ENCODE assay signal across 8 cellular contexts in the genomic region with DNA sequence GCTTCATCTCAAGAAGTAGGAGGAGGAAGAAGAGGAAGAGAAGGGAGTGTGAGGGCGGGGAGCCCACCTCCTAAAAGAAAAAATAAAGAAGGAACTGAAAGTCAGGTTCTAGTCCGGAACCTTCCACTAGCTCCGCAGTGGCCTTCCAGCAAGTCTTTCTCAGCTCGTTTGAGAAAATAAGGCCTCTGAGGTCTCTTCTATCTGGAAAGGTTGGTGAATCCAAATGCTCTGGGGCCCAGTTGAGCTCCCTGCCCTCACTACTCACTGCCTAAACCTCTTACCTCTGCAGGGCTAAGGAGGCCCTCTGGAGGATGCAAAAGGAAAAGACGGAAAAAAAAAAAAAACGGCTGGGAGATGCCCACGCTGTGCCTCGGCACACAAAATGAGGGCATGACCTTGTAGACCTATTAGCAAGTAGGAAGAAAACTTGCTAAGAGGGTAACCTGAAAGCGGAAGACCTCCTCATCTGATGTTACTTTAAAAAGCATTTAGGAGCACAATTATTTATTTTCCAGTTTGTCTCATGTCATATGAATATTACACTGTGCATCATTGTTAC. TPM values are rescaled to one million over a fixed set of nuclear protein-coding genes. Genes with fewer than 3 reads are reported as not detected.
DNase-seq lines count a peak whose midpoint lies in the region; TF ChIP-seq lines count a peak whose summit lies in the region.

No MANE protein-coding gene starts in this region.

- H3K4me3 Mint-ChIP-seq in CD14-positive monocyte: peak overlapping the region; percentile 71 to 88
- H3K4me3 Mint-ChIP-seq in chondrocyte (ENCODE audit: unreplicated experiment): no peak overlapping the region

- H3K27me3 Mint-ChIP-seq in CD14-positive monocyte (ENCODE audit: low read depth in 3 of 3) (peaks cover 0 to 5% (median 2%) of the 10 kb centered on the region in 3 donors), chondrocyte (ENCODE audit: low read depth) (no peaks in the 10 kb centered on the region)

- DNase-seq in CD14-positive monocyte (ENCODE audit: low spot score) (no peak), GM20000 (ENCODE audit: low spot score) (peak; percentile 46), NCI-H1092 treated with DMSO at 0.1 percent for 48 hours (lab: John Stamatoyannopoulos, UW) (peak; percentile 23), UCSD-AML1 (lab: John Stamatoyannopoulos, UW; ENCODE audit: unreplicated experiment) (peak; percentile 32), chondrocyte (ENCODE audit: low spot score) (no peak), medulla oblongata (ENCODE audit: extremely low spot score) (peak; percentile 78), superior temporal gyrus (ENCODE audit: extremely low spot score) (peak; percentile 79), NCI-H187 treated with DMSO at 0.1 percent for 48 hours (lab: John Stamatoyannopoulos, UW) (no peak)

- intact Hi-C loops in CD14-positive monocyte (cut with micrococcal nuclease): no loop called here

- no peaks in the 10 kb centered on the region for H3K36me3 Mint-ChIP-seq in CD14-positive monocyte
- H3K36me3 Mint-ChIP-seq in chondrocyte (ENCODE audit: low read depth): peaks cover 54% of the 10 kb centered on the region

- H3K9me3 Mint-ChIP-seq in CD14-positive monocyte (peaks cover 0 to 4% (median 3%) of the 10 kb centered on the region in 7 donors), chondrocyte (ENCODE audit: low read depth) (peaks cover 4% of the 10 kb centered on the region)

- H3K27ac Mint-ChIP-seq in CD14-positive monocyte (peak overlapping the region in 6 of 7 donors; percentile 47 to 91 (median 69)), chondrocyte (ENCODE audit: unreplicated experiment) (peak overlapping the region; percentile 68)

- H3K4me1 Mint-ChIP-seq in CD14-positive monocyte (peaks cover 24% of the 10 kb centered on the region), chondrocyte (ENCODE audit: low read depth) (peaks cover 61% of the 10 kb centered on the region)

- peak; percentile 36 for TF ChIP-seq CTCF in CD14-positive monocyte (IDR thresholded peaks at IDR 0.05)
- no peak for TF ChIP-seq CTCF in GM20000 (IDR thresholded peaks at IDR 0.05; ENCODE audit: extremely low read depth, missing control alignments)
- peak; percentile 77 for TF ChIP-seq CTCF in chondrocyte (IDR thresholded peaks at IDR 0.05)

RNA-seq across cellular contexts. Expression of gene FBLN5, which starts 35.9 kb away (rescaled TPM):
- under 1 TPM in 1 of 2 donors, not detected in 1; 0.16 TPM for polyA plus RNA-seq in CD14-positive monocyte
- total RNA-seq in chondrocyte: 1,189 to 1,311 TPM (median 1,232 TPM) in 3 replicates

RNA-seq across cellular contexts. Expression of gene TC2N, which starts 44.2 kb away (rescaled TPM):
- under 1 TPM; 0.24 to 0.55 TPM for polyA plus RNA-seq in CD14-positive monocyte
- total RNA-seq in chondrocyte: 9.1 to 14.4 TPM (median 11.2 TPM) in 3 replicates

Comparison
In these comparisons a context has a peak if more than half of its experiments do, and no peak if none do; other contexts are left out.
1. DNase-seq: peak in GM20000 (single experiment), NCI-H1092 treated with DMSO at 0.1 percent for 48 hours (single experiment), UCSD-AML1 (single experiment), medulla oblongata (single experiment) and superior temporal gyrus (single experiment); none in CD14-positive monocyte (single experiment), chondrocyte (single experiment) and NCI-H187 treated with DMSO at 0.1 percent for 48 hours (single experiment).